In the genomic region with DNA sequence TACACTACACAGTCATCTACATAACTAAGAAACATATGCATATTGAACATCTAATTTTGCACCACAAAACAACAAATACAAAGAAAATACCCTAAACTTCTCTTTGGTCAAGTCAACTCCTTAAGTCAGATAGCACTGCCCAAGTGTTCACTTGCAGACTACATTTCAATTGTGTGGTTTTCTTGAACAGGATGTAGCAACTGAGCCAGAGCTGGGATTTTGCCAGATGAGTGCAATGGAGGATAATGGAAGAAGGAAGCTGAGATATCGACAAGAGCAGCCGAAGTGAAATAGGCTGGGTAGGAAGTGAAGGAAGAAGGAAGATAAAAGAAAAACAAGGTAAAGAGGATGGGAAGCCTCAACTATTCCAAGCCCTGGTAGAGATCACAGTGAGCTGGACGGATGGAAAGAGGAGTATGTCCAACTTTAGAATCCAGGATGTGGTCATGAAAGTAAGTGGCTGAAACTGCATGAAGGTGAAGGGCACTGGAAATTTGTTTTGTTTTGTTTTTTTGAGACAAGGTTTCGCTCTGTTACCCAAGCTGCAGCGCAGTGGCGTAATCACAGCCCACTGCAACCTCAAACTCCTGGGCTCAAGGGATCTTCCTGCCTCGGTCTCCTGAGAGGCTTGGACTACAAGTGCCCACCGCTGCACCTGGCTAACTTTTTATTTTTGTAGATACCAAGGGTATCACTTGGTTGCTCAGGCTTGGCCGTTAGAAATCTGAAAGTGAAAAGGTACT, we compare ENCODE assay signal across 9 cellular contexts. TPM values are rescaled to one million over a fixed set of nuclear protein-coding genes. Genes with fewer than 3 reads are reported as not detected.
DNase-seq lines count a peak whose midpoint lies in the region; ATAC-seq, FAIRE-seq and TF ChIP-seq lines count a peak whose summit lies in the region.
"Had no signal": no experiment of that assay in that cellular context is flagged by ENCODE, and none has a peak within 500 bp of the region (broad histone marks: within the 10 kb centered on the region; RNA-seq: fewer than 3 reads in every experiment).

No MANE protein-coding gene starts in this region.

- in situ Hi-C loops in HepG2 (cut with HindIII; ENCODE audit: extremely low pct_ligation_motif_present, low pct_unique_long_range_greater_than_20kb), result loop anchor here (25.0 kb wide), 1 partner anchor 1062 kb away; no protein-coding TSS in a partner anchor

- H3K4me2 ChIP-seq in HepG2 (ENCODE audit: low read depth, low read length), result no peak overlapping the region

- H2AFZ ChIP-seq in HepG2 (ENCODE audit: low read length), result no peak overlapping the region

- BruUV-seq in HepG2 (replicated peaks; lab: Mats Ljungman, UMichigan), result no TSS peak

- peaks cover 6% of the 10 kb centered on the region; the same call in 1 of the 2 replicates for H4K20me1 ChIP-seq in HepG2 (ENCODE audit: insufficient read depth, low read length)

- H3K4me3 ChIP-seq in right lobe of liver, result no peak overlapping the region
- H3K4me3 ChIP-seq in HepG2 (replicated peaks in 1 of 3; ENCODE audit: insufficient read depth in 1 of 3, low read depth in 2 of 3, low read length in 3 of 3), result no peak overlapping the region
- H3K4me3 ChIP-seq in endocrine pancreas (ENCODE audit: control insufficient read depth, insufficient read depth, low read length), result no peak overlapping the region
- no peak overlapping the region for H3K4me3 ChIP-seq in upper lobe of right lung

- DNase-seq in right lobe of liver, result peak in 2 of 3 donors; percentile 31 to 55
- DNase-seq in HepG2 (ENCODE audit: low spot score), result no peak
- no peak for DNase-seq in upper lobe of right lung
- no peak for DNase-seq in OCI-M2 (lab: John Stamatoyannopoulos, UW; ENCODE audit: unreplicated experiment)
- DNase-seq in activated T-cell treated with anti-CD3 and anti-CD28 coated beads, Interleukin-2, amount 50 U/mL, for 48 hours, result no peak
- DNase-seq in T-helper 1 cell, result no peak
- DNase-seq: activated effector memory CD4-positive, alpha-beta T cell treated with Interleukin-2 at 50 U/mL for 16 hours had no signal

- WGBS in right lobe of liver (ENCODE audit: insufficient coverage, low coverage, low lambda C conversion rate, missing lambda C conversion rate), result 39% methylated on average over 7 of the region's 9 CpGs
- WGBS in HepG2 (ENCODE audit: low lambda C conversion rate), result 96% methylated on average over 9 of the region's 9 CpGs

- intact Hi-C loops in right lobe of liver (cut with DNase I) (loop anchor here in 1 of 2 donors (10.0 kb wide), 1 partner anchor 489 kb away; no protein-coding TSS in a partner anchor), HepG2 (cut with micrococcal nuclease; ENCODE audit: unreplicated experiment) (loop anchor here (10.0 kb wide), 1 partner anchor 1069 kb away; no protein-coding TSS in a partner anchor), upper lobe of right lung (cut with DNase I) (loop anchor here (10.0 kb wide), 1 partner anchor 489 kb away; no protein-coding TSS in a partner anchor)

- no peak overlapping the region for H3K9ac ChIP-seq in HepG2 (ENCODE audit: insufficient read depth, low read depth, low read length)
- peak overlapping the region; percentile 10 for H3K9ac ChIP-seq in endocrine pancreas (ENCODE audit: control insufficient read depth, insufficient read depth, low read length)

- no peaks in the 10 kb centered on the region for H3K9me3 ChIP-seq in right lobe of liver
- H3K9me3 ChIP-seq in HepG2 (ENCODE audit: low read length), result no peaks in the 10 kb centered on the region
- H3K9me3 ChIP-seq in endocrine pancreas (ENCODE audit: control insufficient read depth, low read length), result no peaks in the 10 kb centered on the region
- H3K9me3 ChIP-seq in upper lobe of right lung, result no peaks in the 10 kb centered on the region

- H3K36me3 ChIP-seq in right lobe of liver (peaks cover 0 to 21% (median 3%) of the 10 kb centered on the region in 4 donors), HepG2 (replicated peaks in 1 of 2; ENCODE audit: control insufficient read depth in 1 of 2, insufficient read depth in 2 of 2, low read length in 2 of 2) (peaks cover 14 to 63% of the 10 kb centered on the region in 2 experiments), endocrine pancreas (ENCODE audit: control insufficient read depth, insufficient read depth, low read length) (no peaks in the 10 kb centered on the region), upper lobe of right lung (peaks cover 26% of the 10 kb centered on the region)

- H3K27me3 ChIP-seq in right lobe of liver (no peaks in the 10 kb centered on the region), HepG2 (ENCODE audit: control insufficient read depth in 1 of 2, insufficient read depth in 2 of 2, low read length in 2 of 2) (no peaks in the 10 kb centered on the region), endocrine pancreas (ENCODE audit: control insufficient read depth, insufficient read depth, low read length) (no peaks in the 10 kb centered on the region), upper lobe of right lung (no peaks in the 10 kb centered on the region)

- H3K27ac ChIP-seq in right lobe of liver (no peak overlapping the region), HepG2 (ENCODE audit: extremely low read length, insufficient read depth, low read length) (no peak overlapping the region), upper lobe of right lung (no peak overlapping the region)

- TF ChIP-seq RAD21 in HepG2 (CRISPR knock-in tag; IDR thresholded peaks at IDR 0.05), result no peak

- POLR2A ChIA-PET in HepG2 (lab: Yijun Ruan, JAX), result no interaction called here

- CTCF ChIA-PET in HepG2 (lab: Yijun Ruan, JAX; ENCODE audit: low intra/inter-chr PET ratio, low total read pairs), result interaction anchor here (1.8 kb wide), 1 partner anchor 335 kb away, joined by 4 read pairs; no protein-coding TSS in a partner anchor

- H3K4me1 ChIP-seq in right lobe of liver, result no peaks in the 10 kb centered on the region
- peaks cover 16% of the 10 kb centered on the region for H3K4me1 ChIP-seq in HepG2 (ENCODE audit: insufficient read depth, low read length)
- H3K4me1 ChIP-seq in endocrine pancreas (ENCODE audit: control insufficient read depth, insufficient read depth, low read length), result peaks cover 5% of the 10 kb centered on the region
- peaks cover 10% of the 10 kb centered on the region for H3K4me1 ChIP-seq in upper lobe of right lung

- H3K79me2 ChIP-seq in HepG2 (ENCODE audit: insufficient read depth, low read length), result peaks cover 5% of the 10 kb centered on the region

- ATAC-seq in right lobe of liver (peak; percentile 49 to 62 (median 56)), HepG2 (no peak), HG03460 (IDR thresholded peaks at IDR 0.05; ENCODE audit: unreplicated experiment) (peak; percentile 56), upper lobe of right lung (peak; percentile 53)

- no peak for TF ChIP-seq POLR2A in right lobe of liver (IDR thresholded peaks at IDR 0.05)
- TF ChIP-seq POLR2A in HepG2 (IDR thresholded peaks at IDR 0.05; ENCODE audit: insufficient read depth in 1 of 2, low read depth in 2 of 2, low read length in 2 of 2), result no peak

- no peak for TF ChIP-seq CTCF in right lobe of liver (IDR thresholded peaks at IDR 0.05)
- no peak for TF ChIP-seq CTCF in HepG2 (CRISPR knock-in tag; IDR thresholded peaks at IDR 0.05)
- TF ChIP-seq CTCF in upper lobe of right lung (IDR thresholded peaks at IDR 0.05), result no peak

- no peak for FAIRE-seq in HepG2 (lab: Jason Lieb, UNC)

- TF ChIP-seq EP300 in HepG2 (IDR thresholded peaks at IDR 0.05; ENCODE audit: low read depth in 2 of 2, low read length in 2 of 2), result no peak
- TF ChIP-seq EP300 in HepG2 (CRISPR knock-in tag; IDR thresholded peaks at IDR 0.05; ENCODE audit: borderline replicate concordance), result no peak

RNA-seq across cellular contexts. Expression of gene NUFIP1, which starts 15.0 kb away (rescaled TPM):
- total RNA-seq in right lobe of liver (1 to 10 TPM; 1.1 to 2.3 (median 2.0) TPM), HepG2 (2016; rRNA removed; fragmentation: Illumina TruSeq; extraction: Trizol) (10.3 and 12.0 TPM in 2 replicates), upper lobe of right lung (4.2 TPM)
- 3.4 and 3.8 TPM in 2 replicates for total RNA-seq in HepG2 (2016; cell fraction: cytosol; rRNA removed; fragmentation: Illumina TruSeq; extraction: Trizol; ENCODE audit: low read depth)
- 9.8 and 11.4 TPM in 2 replicates for total RNA-seq in HepG2 (2016; cell fraction: insoluble cytoplasmic fraction; rRNA removed; fragmentation: Illumina TruSeq; extraction: Trizol)
- 5.0 and 5.9 TPM in 2 replicates for total RNA-seq in HepG2 (2016; cell fraction: membrane; rRNA removed; fragmentation: Illumina TruSeq; extraction: Trizol)
- total RNA-seq in HepG2 (2016; cell fraction: nucleus; rRNA removed; fragmentation: Illumina TruSeq; extraction: Trizol), result 7.4 and 8.7 TPM in 2 replicates
- polyA plus RNA-seq in HepG2 (2011; rRNA removed), result 1.4 and 1.9 TPM in 2 replicates
- 1.5 and 1.7 TPM in 2 replicates for polyA plus RNA-seq in HepG2 (2011; cell fraction: cytosol; rRNA removed)
- 1.9 and 2.8 TPM in 2 replicates for polyA plus RNA-seq in HepG2 (2011; cell fraction: nucleus; rRNA removed)
- polyA plus RNA-seq in HepG2 (2012), result 5.4 and 7.3 TPM in 2 replicates
- polyA plus RNA-seq in HepG2 (2016; cell fraction: cytosol; fragmentation: Illumina TruSeq; extraction: Trizol; ENCODE audit: low read depth), result 1.2 and 1.3 TPM in 2 replicates
- 11.9 and 12.5 TPM in 2 replicates for polyA plus RNA-seq in HepG2 (2016; cell fraction: insoluble cytoplasmic fraction; fragmentation: Illumina TruSeq; extraction: Trizol; ENCODE audit: low read depth)
- polyA plus RNA-seq in HepG2 (2016; cell fraction: membrane; fragmentation: Illumina TruSeq; extraction: Trizol; ENCODE audit: low read depth), result 2.1 and 2.5 TPM in 2 replicates
- polyA plus RNA-seq in HepG2 (2016; cell fraction: nucleus; fragmentation: Illumina TruSeq; extraction: Trizol; ENCODE audit: insufficient read depth, low read depth), result 8.4 and 8.6 TPM in 2 replicates
- polyA minus RNA-seq in HepG2 (2011; rRNA and poly(A)+ RNA removed; ENCODE audit: low replicate concordance), result 1.1 and 2.5 TPM in 2 replicates
- 2.8 and 2.9 TPM in 2 replicates for polyA minus RNA-seq in HepG2 (2011; cell fraction: cytosol; rRNA and poly(A)+ RNA removed)
- polyA minus RNA-seq in HepG2 (2011; cell fraction: nucleus; rRNA and poly(A)+ RNA removed), result 4.6 and 5.1 TPM in 2 replicates

RNA-seq across cellular contexts. Expression of gene GPALPP1, which starts 15.1 kb away (rescaled TPM):
- total RNA-seq in right lobe of liver (1 to 10 TPM; 6.8 to 10.0 (median 8.4) TPM), HepG2 (2016; rRNA removed; fragmentation: Illumina TruSeq; extraction: Trizol) (23.1 and 34.2 TPM in 2 replicates), upper lobe of right lung (24.4 TPM)
- 8.3 and 11.5 TPM in 2 replicates for total RNA-seq in HepG2 (2016; cell fraction: cytosol; rRNA removed; fragmentation: Illumina TruSeq; extraction: Trizol; ENCODE audit: low read depth)
- 23.6 and 33.9 TPM in 2 replicates for total RNA-seq in HepG2 (2016; cell fraction: insoluble cytoplasmic fraction; rRNA removed; fragmentation: Illumina TruSeq; extraction: Trizol)
- total RNA-seq in HepG2 (2016; cell fraction: membrane; rRNA removed; fragmentation: Illumina TruSeq; extraction: Trizol), result 8.1 and 10.4 TPM in 2 replicates
- total RNA-seq in HepG2 (2016; cell fraction: nucleus; rRNA removed; fragmentation: Illumina TruSeq; extraction: Trizol), result 18.5 and 21.7 TPM in 2 replicates
- 12.1 and 13.8 TPM in 2 replicates for polyA plus RNA-seq in HepG2 (2011; rRNA removed)
- 4.9 and 6.4 TPM in 2 replicates for polyA plus RNA-seq in HepG2 (2011; cell fraction: cytosol; rRNA removed)
- polyA plus RNA-seq in HepG2 (2011; cell fraction: nucleus; rRNA removed), result 16.6 and 17.5 TPM in 2 replicates
- 13.0 and 15.0 TPM in 2 replicates for polyA plus RNA-seq in HepG2 (2012)
- polyA plus RNA-seq in HepG2 (2016; cell fraction: cytosol; fragmentation: Illumina TruSeq; extraction: Trizol; ENCODE audit: low read depth), result 1.3 and 2.6 TPM in 2 replicates
- 26.5 and 26.8 TPM in 2 replicates for polyA plus RNA-seq in HepG2 (2016; cell fraction: insoluble cytoplasmic fraction; fragmentation: Illumina TruSeq; extraction: Trizol; ENCODE audit: low read depth)
- polyA plus RNA-seq in HepG2 (2016; cell fraction: membrane; fragmentation: Illumina TruSeq; extraction: Trizol; ENCODE audit: low read depth), result 3.3 and 3.6 TPM in 2 replicates
- 19.7 and 23.2 TPM in 2 replicates for polyA plus RNA-seq in HepG2 (2016; cell fraction: nucleus; fragmentation: Illumina TruSeq; extraction: Trizol; ENCODE audit: insufficient read depth, low read depth)
- 13.5 and 19.1 TPM in 2 replicates for polyA minus RNA-seq in HepG2 (2011; rRNA and poly(A)+ RNA removed; ENCODE audit: low replicate concordance)
- 10.3 and 11.6 TPM in 2 replicates for polyA minus RNA-seq in HepG2 (2011; cell fraction: cytosol; rRNA and poly(A)+ RNA removed)
- 49.1 and 49.7 TPM in 2 replicates for polyA minus RNA-seq in HepG2 (2011; cell fraction: nucleus; rRNA and poly(A)+ RNA removed)

Comparison
In these comparisons a context has a peak if more than half of its experiments do, and no peak if none do; other contexts are left out.
1. DNase-seq: peak in right lobe of liver (2 of 3); none in HepG2 (single experiment), upper lobe of right lung (single experiment), OCI-M2 (single experiment), activated T-cell treated with anti-CD3 and anti-CD28 coated beads, Interleukin-2, amount 50 U/mL, for 48 hours (0 of 2) and T-helper 1 cell (0 of 5).